9 cellular contexts compared by ENCODE assay signal in the genomic region with DNA sequence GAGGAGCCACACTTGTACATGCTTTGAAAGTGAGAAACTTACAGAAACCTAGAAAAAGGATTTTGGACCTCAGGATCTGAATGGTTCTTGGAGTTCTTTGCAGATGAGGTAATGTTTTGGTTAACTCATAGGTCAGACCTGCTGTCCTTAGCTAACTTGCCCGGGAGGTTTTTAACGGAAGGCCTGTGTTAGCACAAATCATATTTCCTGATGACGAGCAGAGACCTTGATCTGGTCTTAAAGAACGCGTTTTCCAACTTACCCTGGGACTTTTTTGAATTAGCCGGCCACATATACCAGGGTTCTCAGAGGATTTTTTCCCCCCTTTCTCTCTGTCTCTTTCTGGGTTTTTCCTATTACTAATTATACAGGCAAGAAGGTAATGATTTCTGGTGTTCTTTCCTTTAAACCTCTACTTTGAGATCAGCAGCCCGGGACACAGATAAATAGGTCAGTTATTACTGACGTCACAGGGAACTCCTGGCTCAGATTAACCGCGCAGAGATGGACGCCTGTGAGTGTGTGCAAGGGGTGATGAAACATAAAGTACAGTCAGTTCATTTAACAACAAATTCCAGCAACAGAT.
DNase-seq lines count a peak whose midpoint lies in the region; ATAC-seq, FAIRE-seq and TF ChIP-seq lines count a peak whose summit lies in the region.
"Had no signal": no experiment of that assay in that cellular context is flagged by ENCODE, and none has a peak within 500 bp of the region (broad histone marks: within the 10 kb centered on the region; RNA-seq: fewer than 3 reads in every experiment).

No MANE protein-coding gene starts in this region.

- H3K4me3 ChIP-seq in K562 (no peak overlapping the region), tibial nerve (peak overlapping the region in 1 of 4 donors; percentile 9)

- no peak overlapping the region for H3K9ac ChIP-seq in K562 (ENCODE audit: insufficient read depth in 1 of 2, low read depth in 2 of 2, low read length in 2 of 2)

- no peak overlapping the region for H3K4me3 Mint-ChIP-seq in activated CD4-positive, alpha-beta T cell treated with anti-CD3 and anti-CD28 coated beads, Interleukin-2, amount 10 ng/mL, durations not matched to agents 7 days and 5 days

- peak overlapping the region; percentile 84 for H2AFZ ChIP-seq in K562 (ENCODE audit: low read depth, low read length)

- H3K36me3 Mint-ChIP-seq in activated CD4-positive, alpha-beta T cell treated with anti-CD3 and anti-CD28 coated beads, Interleukin-2, amount 10 ng/mL, durations not matched to agents 7 days and 5 days (ENCODE audit: low read depth) = peaks cover 9% of the 10 kb centered on the region

- H3K27me3 Mint-ChIP-seq in activated CD4-positive, alpha-beta T cell treated with anti-CD3 and anti-CD28 coated beads, Interleukin-2, amount 10 ng/mL, durations not matched to agents 7 days and 5 days = no peaks in the 10 kb centered on the region

- FAIRE-seq in K562 (lab: Jason Lieb, UNC) = no peak

- no peaks in the 10 kb centered on the region for H3K9me1 ChIP-seq in K562 (ENCODE audit: control insufficient read depth, insufficient read depth, low read length)

- POLR2A ChIA-PET in activated CD4-positive, alpha-beta T cell treated with anti-CD3 and anti-CD28 coated beads, Interleukin-2, amount 10 ng/mL, durations not matched to agents 7 days and 5 days (lab: Charles Lee) = interaction anchor here (0.6 kb wide), 1 partner anchor 45 kb away, joined by 3 read pairs; no protein-coding TSS in a partner anchor
- POLR2A ChIA-PET in K562 (lab: Yijun Ruan, JAX) = interaction anchor here (0.9 to 2.3 kb wide), 2 partner anchors 101 to 111 kb away, joined by 3 to 7 read pairs; a partner anchor contains a TSS

- no TSS peak for BruUV-seq in K562 (replicated peaks; lab: Mats Ljungman, UMichigan)

- H3K9me3 ChIP-seq in K562 (replicated peaks; ENCODE audit: control insufficient read depth, insufficient read depth, low read depth, low read length) (no peaks in the 10 kb centered on the region), tibial nerve (no peaks in the 10 kb centered on the region)

- TF ChIP-seq CTCF in K562 (IDR thresholded peaks at IDR 0.05 in 2 of 3, conservative IDR thresholded peaks at IDR 0.05 in 1 of 3; ENCODE audit: insufficient read depth in 2 of 3, low read depth in 1 of 3, low read length in 3 of 3) = no peak
- TF ChIP-seq CTCF in tibial nerve (IDR thresholded peaks at IDR 0.05) = no peak

- H3K9me3 Mint-ChIP-seq in activated CD4-positive, alpha-beta T cell treated with anti-CD3 and anti-CD28 coated beads, Interleukin-2, amount 10 ng/mL, durations not matched to agents 7 days and 5 days = peaks cover 13% of the 10 kb centered on the region

- peaks cover 13% of the 10 kb centered on the region for H3K4me1 Mint-ChIP-seq in activated CD4-positive, alpha-beta T cell treated with anti-CD3 and anti-CD28 coated beads, Interleukin-2, amount 10 ng/mL, durations not matched to agents 7 days and 5 days

- no peak for ATAC-seq in K562
- ATAC-seq in left lobe of liver = peak; percentile 87
- no peak for ATAC-seq in HG03039 (IDR thresholded peaks at IDR 0.05; ENCODE audit: unreplicated experiment)
- no peak for ATAC-seq in HG02973 (IDR thresholded peaks at IDR 0.05; ENCODE audit: unreplicated experiment)
- no peak for ATAC-seq in GM18520 (IDR thresholded peaks at IDR 0.05; ENCODE audit: unreplicated experiment)

- intact Hi-C loops in K562 (cut with micrococcal nuclease) = no loop called here

- TF ChIP-seq EP300 in K562 (IDR thresholded peaks at IDR 0.05; ENCODE audit: low read length) = no peak
- TF ChIP-seq EP300 in tibial nerve (IDR thresholded peaks at IDR 0.05) = peak in 1 of 2 donors; percentile 62

- no peaks in the 10 kb centered on the region for H4K20me1 ChIP-seq in K562 (replicated peaks; ENCODE audit: control insufficient read depth, insufficient read depth, low read length)

- 28% methylated on average over 11 of the region's 11 CpGs for WGBS in K562 (ENCODE audit: insufficient coverage, low coverage, missing lambda C conversion rate)
- WGBS in tibial nerve, 2 donors = 25 to 43% methylated on average over 11 of the region's 11 CpGs

- H3K27me3 ChIP-seq in K562 (ENCODE audit: control insufficient read depth in 2 of 2, insufficient read depth in 2 of 2, low read length in 2 of 2) (no peaks in the 10 kb centered on the region), tibial nerve (no peaks in the 10 kb centered on the region)

- TF ChIP-seq POLR2A in K562 (conservative IDR thresholded peaks at IDR 0.05) = no peak
- peak in 1 of 2 donors; percentile 10 for TF ChIP-seq POLR2A in tibial nerve (IDR thresholded peaks at IDR 0.05)

- H3K36me3 ChIP-seq in K562 (ENCODE audit: control insufficient read depth, insufficient read depth, low read length) (no peaks in the 10 kb centered on the region), tibial nerve (no peaks in the 10 kb centered on the region)

- CTCF ChIA-PET in activated CD4-positive, alpha-beta T cell treated with anti-CD3 and anti-CD28 coated beads, Interleukin-2, amount 10 ng/mL, durations not matched to agents 7 days and 5 days (lab: Charles Lee) = no interaction called here
- CTCF ChIA-PET in K562 (lab: Yijun Ruan, JAX; ENCODE audit: low intra/inter-chr PET ratio) = no interaction called here

- H3K27ac Mint-ChIP-seq in activated CD4-positive, alpha-beta T cell treated with anti-CD3 and anti-CD28 coated beads, Interleukin-2, amount 10 ng/mL, durations not matched to agents 7 days and 5 days = peak overlapping the region; percentile 2

- no peak overlapping the region for H3K27ac ChIP-seq in K562 (ENCODE audit: extremely low read depth, low read depth, low read length)
- peak overlapping the region; percentile 49 to 89 (median 76) for H3K27ac ChIP-seq in tibial nerve
- H3K27ac ChIP-seq: C4-2B had no signal

- in situ Hi-C loops in K562 (cut with MboI) = no loop called here

- H3K4me1 ChIP-seq in K562 (replicated peaks in 1 of 2; ENCODE audit: control insufficient read depth in 2 of 2, insufficient read depth in 2 of 2, low read length in 2 of 2) (peaks cover 7 to 32% of the 10 kb centered on the region in 2 experiments; a peak in 4 of 5 replicates), tibial nerve (peaks cover 0 to 26% (median 15%) of the 10 kb centered on the region in 4 donors)

- no peak for DNase-seq in activated CD4-positive, alpha-beta T cell treated with anti-CD3 and anti-CD28 coated beads, Interleukin-2, amount 10 ng/mL, durations not matched to agents 7 days and 5 days
- no peak for DNase-seq in activated CD4-positive, alpha-beta T cell treated with anti-CD3 and anti-CD28 coated beads for 1 hour
- DNase-seq in K562 (ENCODE audit: extremely low read depth in 1 of 4, low spot score in 3 of 4) (no peak), left lobe of liver (ENCODE audit: low spot score) (peak; percentile 54), tibial nerve (ENCODE audit: low spot score in 2 of 2) (peak in 1 of 2 donors; percentile 49)

- no peak overlapping the region; the same call in 1 of the 2 replicates for H3K4me2 ChIP-seq in K562 (ENCODE audit: insufficient read depth, low read length)

- no peaks in the 10 kb centered on the region for H3K79me2 ChIP-seq in K562 (ENCODE audit: control insufficient read depth, insufficient read depth, low read length)

- TF ChIP-seq RAD21 in K562 (CRISPR knock-in tag; conservative IDR thresholded peaks at IDR 0.05 in 1 of 2, IDR thresholded peaks at IDR 0.05 in 1 of 2) = no peak

TF ChIP-seq in K562, 482 proteins besides CTCF, POLR2A, EP300 and RAD21 (continues in another document):
- TF ChIP-seq JUND (IDR thresholded peaks at IDR 0.05; ENCODE audit: borderline replicate concordance, low read depth, low read length) (no peak), JUND (tag; IDR thresholded peaks at IDR 0.05; ENCODE audit: borderline replicate concordance, low read depth, low read length) (peak; percentile 35; the same call in 1 of the 3 replicates), PRMT5 (CRISPR knock-in tag; IDR thresholded peaks at IDR 0.05) (no peak), CEBPG (CRISPR knock-in tag; IDR thresholded peaks at IDR 0.05) (no peak), CEBPG (tag; conservative IDR thresholded peaks at IDR 0.05 in 1 of 2, IDR thresholded peaks at IDR 0.05 in 1 of 2) (peak in 1 of 2 experiments; percentile 67; a peak in 2 of 4 replicates), HIVEP1 (CRISPR knock-in tag; IDR thresholded peaks at IDR 0.05) (no peak), BACH1 (tag; IDR thresholded peaks at IDR 0.05) (peak; percentile 63; the same call in 1 of the 2 replicates), CHD4 (IDR thresholded peaks at IDR 0.05; ENCODE audit: insufficient read depth, insufficient replicate concordance, low read depth, low read length, poor library complexity, severe bottlenecking) (no peak), ATF1 (CRISPR knock-in tag; IDR thresholded peaks at IDR 0.05) (no peak), ATF1 (tag; IDR thresholded peaks at IDR 0.05) (peak; percentile 63), CREB1 (IDR thresholded peaks at IDR 0.05) (no peak), CREB1 (CRISPR knock-in tag; IDR thresholded peaks at IDR 0.05) (0 out of 2 replicates have a peak, but pooled peaks have one; percentile 29), NRF1 (conservative IDR thresholded peaks at IDR 0.05 in 1 of 2, IDR thresholded peaks at IDR 0.05 in 1 of 2) (0 out of 4 replicates have a peak, but pooled peaks of 1 of the 2 experiments have one; percentile 14), ZKSCAN8 (CRISPR knock-in tag; IDR thresholded peaks at IDR 0.05) (0 out of 2 replicates have a peak, but pooled peaks have one; percentile 24), GABPA (tag; conservative IDR thresholded peaks at IDR 0.05; ENCODE audit: low read depth) (peak; percentile 29; the same call in 1 of the 2 replicates), CREM (IDR thresholded peaks at IDR 0.05; ENCODE audit: low read depth) (peak; percentile 72), ATF7 (IDR thresholded peaks at IDR 0.05) (peak; percentile 51), ZNF589 (CRISPR knock-in tag; IDR thresholded peaks at IDR 0.05; ENCODE audit: low read depth) (0 out of 2 replicates have a peak, but pooled peaks have one; percentile 5)
- TF ChIP-seq, protein P1, sequence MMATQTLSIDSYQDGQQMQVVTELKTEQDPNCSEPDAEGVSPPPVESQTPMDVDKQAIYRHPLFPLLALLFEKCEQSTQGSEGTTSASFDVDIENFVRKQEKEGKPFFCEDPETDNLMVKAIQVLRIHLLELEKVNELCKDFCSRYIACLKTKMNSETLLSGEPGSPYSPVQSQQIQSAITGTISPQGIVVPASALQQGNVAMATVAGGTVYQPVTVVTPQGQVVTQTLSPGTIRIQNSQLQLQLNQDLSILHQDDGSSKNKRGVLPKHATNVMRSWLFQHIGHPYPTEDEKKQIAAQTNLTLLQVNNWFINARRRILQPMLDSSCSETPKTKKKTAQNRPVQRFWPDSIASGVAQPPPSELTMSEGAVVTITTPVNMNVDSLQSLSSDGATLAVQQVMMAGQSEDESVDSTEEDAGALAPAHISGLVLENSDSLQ (IDR thresholded peaks at IDR 0.05) = 0 out of 2 replicates have a peak, but pooled peaks have one; percentile 5
